Comparison of ENCODE assay signal across 32 cellular contexts in the genomic region with DNA sequence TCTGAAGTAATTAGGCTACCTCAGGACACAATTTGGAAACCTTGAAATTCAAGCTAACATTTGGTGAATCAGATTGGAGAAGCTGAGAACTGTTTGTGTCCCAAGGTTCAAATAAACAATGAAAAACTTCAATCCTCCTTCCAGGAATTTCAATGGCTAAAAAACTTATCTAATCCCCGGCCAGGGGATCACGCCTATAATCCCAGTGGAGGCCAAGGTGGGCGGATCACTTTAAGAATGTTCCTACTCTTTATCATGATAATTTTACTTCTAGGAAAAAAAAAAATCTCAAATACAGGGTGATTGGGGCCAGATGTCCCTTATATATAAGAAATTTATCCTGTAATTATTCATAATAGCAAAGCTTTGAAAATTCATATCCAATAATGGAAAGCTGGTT.
"Had no signal": no experiment of that assay in that cellular context is flagged by ENCODE, and none has a peak within 500 bp of the region (broad histone marks: within the 10 kb centered on the region; RNA-seq: fewer than 3 reads in every experiment).

No MANE protein-coding gene starts in this region.

- H3K27ac ChIP-seq: adrenal gland, ascending aorta, body of pancreas, brain microvascular endothelial cell, breast epithelium, cardiac muscle cell had no signal

- ATAC-seq: activated naive CD4-positive, alpha-beta T cell treated with anti-CD3 and anti-CD28 coated beads, Interleukin-2, amount 50 U/mL, for 72 hours; activated naive CD8-positive, alpha-beta T cell treated with anti-CD3 and anti-CD28 coated beads, Interleukin-2, amount 50 U/mL, for 24 hours; activated T-cell treated with anti-CD3 and anti-CD28 coated beads, Interleukin-2, amount 50 U/mL, for 4 hours; activated T-cell treated with anti-CD3 and anti-CD28 coated beads, Interleukin-2, amount 50 U/mL, for 72 hours; activated T-helper 17 cell treated with anti-CD3 and anti-CD28 coated beads, Interleukin-2, amount 50 U/mL, for 72 hours; body of pancreas had no signal

- H3K4me1 ChIP-seq: adrenal gland, ascending aorta, body of pancreas, breast epithelium had no signal

- H3K4me3 ChIP-seq: adrenal gland, ascending aorta, body of pancreas, breast epithelium, cardiac muscle cell had no signal

- H3K9me3 ChIP-seq: adrenal gland, ascending aorta, body of pancreas had no signal

- H3K27me3 ChIP-seq: adrenal gland, ascending aorta, body of pancreas, brain microvascular endothelial cell, breast epithelium, cardiac muscle cell had no signal

- DNase-seq: activated effector memory CD4-positive, alpha-beta T cell treated with anti-CD3 and anti-CD28 coated beads, Interleukin-2, amount 50 U/mL, for 16 hours; activated effector memory CD4-positive, alpha-beta T cell treated with Interleukin-2 at 50 U/mL for 16 hours; activated gamma-delta T cell; activated gamma-delta T cell treated with Interleukin-2 at 50 U/mL for 16 hours; activated naive CD4-positive, alpha-beta T cell; activated naive CD4-positive, alpha-beta T cell treated with anti-CD3 and anti-CD28 coated beads for 36 hours; activated naive CD4-positive, alpha-beta T cell treated with anti-CD3 and anti-CD28 coated beads, Interleukin-2, amount 10 ng/mL, durations not matched to agents 7 days and 5 days; activated naive CD4-positive, alpha-beta T cell treated with anti-CD3 and anti-CD28 coated beads, Interleukin-2, amount 50 U/mL, for 16 hours; activated naive CD4-positive, alpha-beta T cell treated with Interleukin-2 at 50 U/mL for 16 hours; activated naive CD8-positive, alpha-beta T cell treated with anti-CD3 and anti-CD28 coated beads for 36 hours; activated naive CD8-positive, alpha-beta T cell treated with anti-CD3 and anti-CD28 coated beads, Interleukin-2, amount 10 ng/mL, durations not matched to agents 7 days and 5 days; activated naive CD8-positive, alpha-beta T cell treated with anti-CD3 and anti-CD28 coated beads, Interleukin-2, amount 50 U/mL, for 24 hours; activated T-cell treated with anti-CD3 and anti-CD28 coated beads, Interleukin-2, amount 50 U/mL, for 1 hour; activated T-cell treated with anti-CD3 and anti-CD28 coated beads, Interleukin-2, amount 50 U/mL, for 24 hours; activated T-cell treated with anti-CD3 and anti-CD28 coated beads, Interleukin-2, amount 50 U/mL, for 4 hours; activated T-cell treated with anti-CD3 and anti-CD28 coated beads, Interleukin-2, amount 50 U/mL, for 48 hours; activated T-cell treated with anti-CD3 and anti-CD28 coated beads, Interleukin-2, amount 50 U/mL, for 72 hours; adrenal gland; amniotic stem cell; amygdala; anterior cingulate cortex; aorta; body of pancreas; brain microvascular endothelial cell; caudate nucleus; central memory CD4-positive, alpha-beta T cell; cerebellar nuclear complex had no signal

- H3K36me3 ChIP-seq: adrenal gland, ascending aorta, brain microvascular endothelial cell, breast epithelium, cardiac muscle cell had no signal
